Comparison of ENCODE assay signal across 13 cellular contexts in genomic region chr1:33300673-33301072, GRCh38. TPM values are rescaled to one million over a fixed set of nuclear protein-coding genes. Genes with fewer than 3 reads are reported as not detected.
DNase-seq lines count a peak whose midpoint lies in the region; ATAC-seq and TF ChIP-seq lines count a peak whose summit lies in the region.
"Had no signal": no experiment of that assay in that cellular context is flagged by ENCODE, and none has a peak within 500 bp of the region (broad histone marks: within the 10 kb centered on the region; RNA-seq: fewer than 3 reads in every experiment).

No MANE protein-coding gene starts in this region.

- intact Hi-C loops in OCI-LY7 (cut with micrococcal nuclease; ENCODE audit: unreplicated experiment): no loop called here

- no peak overlapping the region for H2BK5ac ChIP-seq in trophoblast cell (ENCODE audit: low read depth, low read length, poor library complexity)

- H3K23ac ChIP-seq in trophoblast cell (ENCODE audit: low read length): no peak overlapping the region

- no peak for TF ChIP-seq CTCF in AG09319 (IDR thresholded peaks at IDR 0.05; ENCODE audit: low read depth, low read length)
- no peak for TF ChIP-seq CTCF in LNCaP clone FGC (IDR thresholded peaks at IDR 0.05; ENCODE audit: control insufficient read depth, extremely low read depth, insufficient read depth)
- TF ChIP-seq CTCF in OCI-LY7 (conservative IDR thresholded peaks at IDR 0.05; ENCODE audit: low read length): no peak

- no peaks in the 10 kb centered on the region for H3K79me2 ChIP-seq in OCI-LY7 (ENCODE audit: insufficient read depth, low read depth, low read length)
- no peaks in the 10 kb centered on the region for H3K79me2 ChIP-seq in trophoblast cell (ENCODE audit: control insufficient read depth, insufficient read depth, low read length, poor library complexity)

- H3K4me3 ChIP-seq in LNCaP clone FGC (ENCODE audit: low read depth, low read length) (no peak overlapping the region), OCI-LY7 (ENCODE audit: low read depth, low read length, poor library complexity, severe bottlenecking) (no peak overlapping the region), trophoblast cell (ENCODE audit: low read depth, low read length) (no peak overlapping the region)
- H3K4me3 ChIP-seq: SJCRH30 had no signal

- no peak overlapping the region for H2BK120ac ChIP-seq in trophoblast cell (ENCODE audit: insufficient read depth, low read length, poor library complexity)

- no peaks in the 10 kb centered on the region for H4K20me1 ChIP-seq in OCI-LY7 (ENCODE audit: insufficient read depth, low read length)

- H3K14ac ChIP-seq in trophoblast cell (ENCODE audit: low read length): no peak overlapping the region

- POLR2A ChIA-PET in OCI-LY7 (lab: Charles Lee): no interaction called here

- H3K36me3 ChIP-seq in OCI-LY7 (ENCODE audit: insufficient read depth, low read length): peaks cover 8% of the 10 kb centered on the region; the same call in 1 of the 2 replicates
- peaks cover 31 to 34% of the 10 kb centered on the region in 2 experiments for H3K36me3 ChIP-seq in trophoblast cell (ENCODE audit: control insufficient read depth in 1 of 2, insufficient read depth in 2 of 2, low read length in 2 of 2)

- H4K8ac ChIP-seq in trophoblast cell (ENCODE audit: low read depth, low read length): no peak overlapping the region

- no peaks in the 10 kb centered on the region for H3K27me3 ChIP-seq in trophoblast cell (ENCODE audit: insufficient read depth, low read length)
- H3K27me3 ChIP-seq: SJCRH30 had no signal

- H2AK5ac ChIP-seq in trophoblast cell (ENCODE audit: low read length): no peak overlapping the region

- H3K9ac ChIP-seq in trophoblast cell (ENCODE audit: low read length): no peak overlapping the region

- H2AFZ ChIP-seq in OCI-LY7 (ENCODE audit: low read length) (no peak overlapping the region), trophoblast cell (ENCODE audit: insufficient read depth, low read length, poor library complexity) (no peak overlapping the region)

- CTCF ChIA-PET in OCI-LY7 (lab: Charles Lee; ENCODE audit: unreplicated experiment): no interaction called here

- H3K4me1 ChIP-seq in OCI-LY7 (ENCODE audit: insufficient read depth, low read length, poor library complexity, severe bottlenecking) (no peaks in the 10 kb centered on the region), trophoblast cell (ENCODE audit: control insufficient read depth in 1 of 2, insufficient read depth in 2 of 2, low read length in 2 of 2) (peaks cover 0 to 3% of the 10 kb centered on the region in 2 experiments)

- no peaks in the 10 kb centered on the region for H3K9me2 ChIP-seq in OCI-LY7 (ENCODE audit: insufficient read depth, low read length)

- DNase-seq in AG09319 (ENCODE audit: extremely low read depth, low read depth) (peak; percentile 62), LNCaP clone FGC (ENCODE audit: low read depth) (peak; percentile 36), fibroblast of peridontal ligament (ENCODE audit: extremely low read depth) (peak; percentile 90), pons (ENCODE audit: low spot score) (peak; percentile 34), OCI-LY7 (ENCODE audit: low spot score) (no peak), trophoblast cell (no peak), NCI-H748 treated with DMSO at 0.1 percent for 48 hours (lab: John Stamatoyannopoulos, UW) (no peak)
- DNase-seq: activated CD4-positive, alpha-beta T cell treated with anti-CD3 and anti-CD28 coated beads for 48 hours; activated naive CD4-positive, alpha-beta T cell treated with anti-CD3 and anti-CD28 coated beads, Interleukin-2, amount 10 ng/mL, durations not matched to agents 7 days and 5 days; endodermal cell; SJCRH30 had no signal

- no peak for ATAC-seq in HG02938 (IDR thresholded peaks at IDR 0.05; ENCODE audit: unreplicated experiment)

- no peak overlapping the region for H3K18ac ChIP-seq in trophoblast cell (ENCODE audit: low read length)

- BruUV-seq in OCI-LY7 (replicated peaks; lab: Mats Ljungman, UMichigan): no TSS peak

- H3K4me2 ChIP-seq in OCI-LY7 (ENCODE audit: low read length) (no peak overlapping the region), trophoblast cell (ENCODE audit: low read length) (no peak overlapping the region)

- H4K91ac ChIP-seq in trophoblast cell (ENCODE audit: low read depth, low read length): no peak overlapping the region

- H3K9me3 ChIP-seq in OCI-LY7 (ENCODE audit: low read length) (0 out of 2 replicates have a peak, but pooled peaks cover 4% of the 10 kb centered on the region), trophoblast cell (ENCODE audit: insufficient read depth, low read depth, low read length) (no peaks in the 10 kb centered on the region)
- H3K9me3 ChIP-seq: SJCRH30 had no signal

- no peak overlapping the region for H4K12ac ChIP-seq in trophoblast cell (ENCODE audit: low read depth, low read length)

- H3K79me1 ChIP-seq in trophoblast cell (ENCODE audit: low read length): no peaks in the 10 kb centered on the region

- H2BK12ac ChIP-seq in trophoblast cell (ENCODE audit: low read length): no peak overlapping the region

- H3K27ac ChIP-seq in OCI-LY7 (ENCODE audit: low read depth, low read length, poor library complexity, severe bottlenecking) (no peak overlapping the region), trophoblast cell (ENCODE audit: low read depth, low read length) (no peak overlapping the region)
- H3K27ac ChIP-seq: SJCRH30 had no signal

- H3K4ac ChIP-seq in trophoblast cell (ENCODE audit: low read depth, low read length): no peak overlapping the region

- whole genome bisulfite sequencing in trophoblast cell (ENCODE audit: extremely low coverage, insufficient coverage, insufficient read length): no CpG with 5 or more reads among the region's 5 CpGs

RNA-seq across cellular contexts. Expression of gene A3GALT2, which starts 20.2 kb away (rescaled TPM):
- total RNA-seq in OCI-LY7 (2014; rRNA removed; shearing (Covaris generic)): not detected in 2 replicates
- not detected in 2 replicates for total RNA-seq in OCI-LY7 (2022)
- not detected in 2 replicates for polyA plus RNA-seq in trophoblast cell (2013)
- total RNA-seq: endodermal cell, kidney epithelial cell, SJCRH30 had no signal

RNA-seq across cellular contexts. Expression of gene ZNF362, which starts 44.4 kb away (rescaled TPM):
- total RNA-seq in OCI-LY7 (2014; rRNA removed; shearing (Covaris generic)): 8.9 and 10.2 TPM in 2 replicates
- total RNA-seq in OCI-LY7 (2022): 26.1 and 29.0 TPM in 2 replicates
- polyA plus RNA-seq in trophoblast cell (2013): 31.7 and 34.3 TPM in 2 replicates

Comparison
In these comparisons a context has a peak if more than half of its experiments do, and no peak if none do; other contexts are left out.
1. DNase-seq: peak in AG09319 (single experiment), LNCaP clone FGC (single experiment), fibroblast of peridontal ligament (single experiment) and pons (single experiment); none in OCI-LY7 (single experiment), trophoblast cell (0 of 2) and NCI-H748 treated with DMSO at 0.1 percent for 48 hours (single experiment).